ENCODE assay signal across 10 cellular contexts in genomic region chr6:551405-551804, GRCh38.
DNase-seq lines count a peak whose midpoint lies in the region; ATAC-seq, FAIRE-seq and TF ChIP-seq lines count a peak whose summit lies in the region.
"Had no signal": no experiment of that assay in that cellular context is flagged by ENCODE, and none has a peak within 500 bp of the region (broad histone marks: within the 10 kb centered on the region; RNA-seq: fewer than 3 reads in every experiment).

No MANE protein-coding gene starts in this region.

- no peak overlapping the region for H3K4me2 ChIP-seq in astrocyte (ENCODE audit: low read length)
- H3K4me2 ChIP-seq in mesendoderm (ENCODE audit: low read length), result no peak overlapping the region

- peak overlapping the region; percentile 73 for H3K56ac ChIP-seq in mesendoderm (ENCODE audit: low read length)

- H3K79me2 ChIP-seq in astrocyte (ENCODE audit: insufficient read depth, low read length) (no peaks in the 10 kb centered on the region), mesendoderm (ENCODE audit: control insufficient read depth, insufficient read depth, low read length) (no peaks in the 10 kb centered on the region)

- H3K4me3 ChIP-seq in astrocyte (ENCODE audit: insufficient read depth, low read depth, low read length) (no peak overlapping the region), mesendoderm (ENCODE audit: low read length) (no peak overlapping the region)
- H3K4me3 ChIP-seq: tibial artery had no signal

- WGBS in mesendoderm (ENCODE audit: extremely low coverage, insufficient coverage, low lambda C conversion rate), result no CpG with 5 or more reads among the region's 4 CpGs

- no peak for FAIRE-seq in astrocyte (lab: Jason Lieb, UNC)
- FAIRE-seq: kidney had no signal

- H3K4me1 Mint-ChIP-seq in astrocyte (ENCODE audit: low read depth, unreplicated experiment), result peaks cover 8% of the 10 kb centered on the region
- peaks cover 1% of the 10 kb centered on the region for H3K4me1 Mint-ChIP-seq in mesothelial cell of epicardium

- H3K4me1 ChIP-seq in astrocyte (ENCODE audit: insufficient read depth, low read length), result no peaks in the 10 kb centered on the region
- peaks cover 3% of the 10 kb centered on the region for H3K4me1 ChIP-seq in mesendoderm (ENCODE audit: control insufficient read depth, low read depth, low read length)
- H3K4me1 ChIP-seq: tibial artery had no signal

- H2BK120ac ChIP-seq in mesendoderm (ENCODE audit: low read depth, low read length), result no peak overlapping the region

- H4K20me1 ChIP-seq in astrocyte (ENCODE audit: insufficient read depth, low read length), result no peaks in the 10 kb centered on the region

- peak overlapping the region; percentile 11 for H2AFZ ChIP-seq in astrocyte (ENCODE audit: low read depth, low read length)

- no peak overlapping the region for H3K4ac ChIP-seq in mesendoderm (ENCODE audit: low read depth, low read length)

- H3K36me3 Mint-ChIP-seq in astrocyte (ENCODE audit: low read depth, unreplicated experiment) (peaks cover 3% of the 10 kb centered on the region), mesothelial cell of epicardium (peaks cover 14% of the 10 kb centered on the region)

- H3K27ac ChIP-seq in astrocyte (ENCODE audit: low read depth, low read length) (no peak overlapping the region), mesendoderm (ENCODE audit: low read depth, low read length) (no peak overlapping the region)
- H3K27ac ChIP-seq: tibial artery had no signal

- in situ Hi-C loops in KBM-7 (cut with MboI; ENCODE audit: low pct_unique_long_range_greater_than_20kb, low sequenced_read_pairs), result no loop called here

- no peak overlapping the region for H3K9ac ChIP-seq in astrocyte (ENCODE audit: low read length)
- no peak overlapping the region for H3K9ac ChIP-seq in mesendoderm (ENCODE audit: low read length)

- no peak overlapping the region for H3K23ac ChIP-seq in mesendoderm (ENCODE audit: low read length)

- H3K36me3 ChIP-seq in astrocyte (ENCODE audit: insufficient read depth, low read length), result peaks cover 24% of the 10 kb centered on the region
- no peaks in the 10 kb centered on the region for H3K36me3 ChIP-seq in mesendoderm (ENCODE audit: control insufficient read depth, insufficient read depth, low read length)

- TF ChIP-seq CTCF in astrocyte (IDR thresholded peaks at IDR 0.05; ENCODE audit: insufficient read depth, low read depth, low read length), result peak; percentile 5
- TF ChIP-seq CTCF in mesothelial cell of epicardium (IDR thresholded peaks at IDR 0.05; ENCODE audit: unreplicated experiment), result no peak

- no peak overlapping the region for H4K5ac ChIP-seq in mesendoderm (ENCODE audit: low read length)

- ATAC-seq in GM21825 (IDR thresholded peaks at IDR 0.05; ENCODE audit: unreplicated experiment), result no peak

- H2BK15ac ChIP-seq in mesendoderm (replicated peaks; ENCODE audit: low read depth), result no peak overlapping the region

- DNase-seq in COLO829 (ENCODE audit: low spot score), result peak; percentile 84
- peak; percentile 15 for DNase-seq in KBM-7
- peak; percentile 13 for DNase-seq in astrocyte (ENCODE audit: low read depth)
- peak; percentile 91 for DNase-seq in mesendoderm
- no peak for DNase-seq in NCI-H1694 treated with DMSO at 0.1 percent for 48 hours (lab: John Stamatoyannopoulos, UW)
- no peak for DNase-seq in NCI-H446 treated with DMSO at 0.1 percent for 48 hours (lab: John Stamatoyannopoulos, UW)
- no peak for DNase-seq in mesothelial cell of epicardium (ENCODE audit: low spot score in 2 of 2, unreplicated experiment in 2 of 2)
- DNase-seq: kidney, tibial artery had no signal

- H3K27me3 Mint-ChIP-seq in astrocyte (ENCODE audit: low read depth, unreplicated experiment) (no peaks in the 10 kb centered on the region), mesothelial cell of epicardium (ENCODE audit: low read depth) (no peaks in the 10 kb centered on the region)

- H3K27me3 ChIP-seq in astrocyte (ENCODE audit: insufficient read depth, low read length) (no peaks in the 10 kb centered on the region), mesendoderm (ENCODE audit: insufficient read depth, low read length, poor library complexity) (no peaks in the 10 kb centered on the region)
- H3K27me3 ChIP-seq: tibial artery had no signal

- no peak overlapping the region for H2BK5ac ChIP-seq in mesendoderm (ENCODE audit: low read length)

- H4K8ac ChIP-seq in mesendoderm (ENCODE audit: low read depth, low read length), result no peak overlapping the region

- no peaks in the 10 kb centered on the region for H3K9me3 ChIP-seq in astrocyte (ENCODE audit: insufficient read depth, low read depth, low read length)
- H3K9me3 ChIP-seq: tibial artery had no signal

- H3K79me1 ChIP-seq in mesendoderm (ENCODE audit: low read length), result no peaks in the 10 kb centered on the region

- H3K4me3 Mint-ChIP-seq in astrocyte (ENCODE audit: unreplicated experiment) (peak overlapping the region; percentile 7), mesothelial cell of epicardium (no peak overlapping the region)

- H3K9me3 Mint-ChIP-seq in astrocyte (ENCODE audit: unreplicated experiment), result no peaks in the 10 kb centered on the region
- no peaks in the 10 kb centered on the region for H3K9me3 Mint-ChIP-seq in mesothelial cell of epicardium

- no peak overlapping the region for H3K18ac ChIP-seq in mesendoderm (ENCODE audit: low read length)

- H2AK5ac ChIP-seq in mesendoderm (ENCODE audit: low read length), result no peak overlapping the region

- no peak overlapping the region for H3K27ac Mint-ChIP-seq in astrocyte (ENCODE audit: unreplicated experiment)
- no peak overlapping the region for H3K27ac Mint-ChIP-seq in mesothelial cell of epicardium

Comparison
In these comparisons a context has a peak if more than half of its experiments do, and no peak if none do; other contexts are left out.
1. DNase-seq: peak in COLO829 (single experiment), KBM-7 (single experiment), astrocyte (single experiment) and mesendoderm (single experiment); none in NCI-H1694 treated with DMSO at 0.1 percent for 48 hours (single experiment), NCI-H446 treated with DMSO at 0.1 percent for 48 hours (single experiment) and mesothelial cell of epicardium (0 of 2).